Comparison of ENCODE assay signal across 24 cellular contexts in genomic region chr6:79377047-79377446, GRCh38.
A peak's percentile ranks its signal among the peaks of the same experiment; 100 is the strongest.
DNase-seq lines count a peak whose midpoint lies in the region; ATAC-seq and TF ChIP-seq lines count a peak whose summit lies in the region.
"Had no signal": no experiment of that assay in that cellular context is flagged by ENCODE, and none has a peak within 500 bp of the region (broad histone marks: within the 10 kb centered on the region; RNA-seq: fewer than 3 reads in every experiment).

No MANE protein-coding gene starts in this region.

- ATAC-seq in upper lobe of right lung (no peak), HG02852 (IDR thresholded peaks at IDR 0.05; ENCODE audit: unreplicated experiment) (no peak)
- ATAC-seq: effector memory CD8-positive, alpha-beta T cell had no signal

- intact Hi-C loops in upper lobe of right lung (cut with DNase I), result no loop called here

- H3K9me3 ChIP-seq in upper lobe of right lung, result no peaks in the 10 kb centered on the region
- H3K9me3 ChIP-seq: BLaER1, heart left ventricle, suprapubic skin had no signal

- peak overlapping the region; percentile 1; the same call in 1 of the 2 replicates for H3K27ac ChIP-seq in 22Rv1
- H3K27ac ChIP-seq in upper lobe of right lung, result no peak overlapping the region
- H3K27ac ChIP-seq: BLaER1, heart left ventricle, HL-60, suprapubic skin had no signal

- peak; percentile 19 for DNase-seq in NCI-H69 (lab: John Stamatoyannopoulos, UW)
- peak; percentile 8 to 71 for DNase-seq in cardiac fibroblast (ENCODE audit: low read depth in 2 of 2)
- peak; percentile 7 for DNase-seq in fibroblast of villous mesenchyme (ENCODE audit: low read depth)
- no peak for DNase-seq in upper lobe of right lung
- no peak for DNase-seq in NCI-H2171 (lab: John Stamatoyannopoulos, UW)
- DNase-seq in activated T-cell treated with anti-CD3 and anti-CD28 coated beads, Interleukin-2, amount 50 U/mL, for 1 hour, result no peak
- DNase-seq: activated CD4-positive, alpha-beta T cell treated with anti-CD3 and anti-CD28 coated beads, Interleukin-2, amount 50 U/mL, for 48 hours; activated CD8-positive, alpha-beta memory T cell treated with anti-CD3 and anti-CD28 coated beads, Interleukin-2, amount 50 U/mL, for 48 hours; DND-41; effector memory CD8-positive, alpha-beta T cell; H9; heart left ventricle; left colon; mesendoderm; NCI-H2081 treated with DMSO at 0.1 percent for 48 hours; NCI-H510A; PC-9; small intestine; stimulated activated CD4-positive, alpha-beta T cell treated with anti-CD3 and anti-CD28 coated beads, Interleukin-2, amount 100 ng/mL, for 24 hours had no signal

- H3K4me1 ChIP-seq in upper lobe of right lung, result no peaks in the 10 kb centered on the region
- H3K4me1 ChIP-seq: BLaER1, suprapubic skin had no signal

- H3K36me3 ChIP-seq in upper lobe of right lung, result no peaks in the 10 kb centered on the region
- H3K36me3 ChIP-seq: BLaER1, heart left ventricle, suprapubic skin had no signal

- no peak overlapping the region for H3K4me3 ChIP-seq in cardiac fibroblast (replicated peaks in 1 of 2; ENCODE audit: low read depth in 2 of 2, low read length in 2 of 2)
- H3K4me3 ChIP-seq in fibroblast of villous mesenchyme (ENCODE audit: low read depth, low read length), result no peak overlapping the region
- no peak overlapping the region for H3K4me3 ChIP-seq in upper lobe of right lung
- H3K4me3 ChIP-seq: BLaER1, heart left ventricle, PC-9, suprapubic skin had no signal

- TF ChIP-seq CTCF in 22Rv1 (IDR thresholded peaks at IDR 0.05), result no peak
- TF ChIP-seq CTCF in cardiac fibroblast (IDR thresholded peaks at IDR 0.05; ENCODE audit: low read depth, low read length), result no peak
- no peak for TF ChIP-seq CTCF in fibroblast of villous mesenchyme (IDR thresholded peaks at IDR 0.05; ENCODE audit: insufficient read depth, low read depth, low read length)
- no peak for TF ChIP-seq CTCF in upper lobe of right lung (IDR thresholded peaks at IDR 0.05)

- no peaks in the 10 kb centered on the region for H3K27me3 ChIP-seq in upper lobe of right lung
- H3K27me3 ChIP-seq: BLaER1, heart left ventricle, suprapubic skin had no signal

Comparison
In these comparisons a context has a peak if more than half of its experiments do, and no peak if none do; other contexts are left out.
1. DNase-seq: peak in NCI-H69 (single experiment), cardiac fibroblast (2 of 2) and fibroblast of villous mesenchyme (single experiment); none in upper lobe of right lung (single experiment), NCI-H2171 (single experiment) and activated T-cell treated with anti-CD3 and anti-CD28 coated beads, Interleukin-2, amount 50 U/mL, for 1 hour (single experiment).